Comparison of ENCODE assay signal across 8 cellular contexts in genomic region chr14:65411656-65412188, GRCh38. TPM values are rescaled to one million over a fixed set of nuclear protein-coding genes. Genes with fewer than 3 reads are reported as not detected.
DNase-seq lines count a peak whose midpoint lies in the region.

No MANE protein-coding gene starts in this region.

- H3K27me3 ChIP-seq in H7 (ENCODE audit: control insufficient read depth, insufficient read depth, low read length), result peaks cover 3% of the 10 kb centered on the region; the same call in 1 of the 2 replicates
- no peaks in the 10 kb centered on the region for H3K27me3 ChIP-seq in MG63

- H3K36me3 ChIP-seq in H7 (replicated peaks; ENCODE audit: control insufficient read depth, insufficient read depth, low read length), result no peaks in the 10 kb centered on the region
- no peaks in the 10 kb centered on the region for H3K36me3 ChIP-seq in MG63

- DNase-seq in G401 (ENCODE audit: low spot score) (peak; percentile 93), H7 (peak; percentile 90), MG63 (peak; percentile 90), SK-N-DZ (ENCODE audit: low spot score) (peak; percentile 88), globus pallidus (ENCODE audit: low spot score) (peak; percentile 97), occipital lobe (lab: John Stamatoyannopoulos, UW) (peak; percentile 89)
- peak; percentile 82 for DNase-seq in activated naive CD4-positive, alpha-beta T cell treated with anti-CD3 and anti-CD28 coated beads, Interleukin-2, amount 50 U/mL, for 16 hours

- peak overlapping the region; percentile 98 for H3K27ac ChIP-seq in temporal lobe (ENCODE audit: low read depth, low read length)

- H3K9me3 ChIP-seq in MG63, result no peaks in the 10 kb centered on the region

- in situ Hi-C loops in G401 (cut with HindIII; ENCODE audit: low sequenced_read_pairs), result no loop called here

- peak overlapping the region; percentile 84 for H3K4me3 ChIP-seq in H7 (ENCODE audit: insufficient read depth, low read depth, low read length)
- H3K4me3 ChIP-seq in MG63, result peak overlapping the region; percentile 75

RNA-seq across cellular contexts. Expression of gene FUT8, which starts 0.8 kb away (rescaled TPM):
- 28.3 and 43.1 TPM in 2 replicates for total RNA-seq in G401 (2014; rRNA removed; shearing (Covaris generic))
- total RNA-seq in H7 (2014; rRNA removed; shearing (Covaris generic)), result 34.9 and 38.5 TPM in 2 replicates
- total RNA-seq in MG63 (2014; rRNA removed; shearing (Covaris generic); ENCODE audit: low replicate concordance), result 19.8 and 22.1 TPM in 2 replicates
- 33.0 and 36.5 TPM in 2 replicates for polyA plus RNA-seq in SK-N-DZ (2014; cell fraction: cytosol; rRNA removed)
- 11.0 and 16.6 TPM in 2 replicates for polyA plus RNA-seq in SK-N-DZ (2014; cell fraction: nucleus; rRNA removed)
- total RNA-seq in occipital lobe, result 193 TPM
- 128 TPM for total RNA-seq in temporal lobe

Comparison
In these comparisons a context has a peak if more than half of its experiments do, and no peak if none do; other contexts are left out.
1. Peak in every context shown above with its lines: DNase-seq, H3K4me3 ChIP-seq and H3K27ac ChIP-seq.